Comparison of ENCODE assay signal across 34 cellular contexts in the genomic region with DNA sequence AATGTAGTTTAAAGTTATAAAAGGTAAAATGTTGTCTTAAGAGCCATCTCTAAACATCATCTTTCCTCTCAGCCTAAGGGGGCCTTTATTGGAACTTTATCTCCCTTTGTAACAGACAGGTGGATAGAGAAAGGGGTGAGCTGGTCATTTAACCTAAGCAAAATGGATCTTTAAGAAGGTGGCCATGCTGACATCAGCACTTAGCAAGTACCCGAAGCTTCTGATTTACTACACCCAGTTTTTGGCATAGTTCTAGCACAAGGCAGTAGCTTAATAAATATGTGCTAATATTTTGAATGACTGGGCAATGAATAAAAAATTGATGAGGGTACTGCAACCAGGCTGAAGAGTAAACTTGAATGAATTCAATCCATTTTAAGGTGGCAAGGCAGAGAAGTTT.
"Had no signal": no experiment of that assay in that cellular context is flagged by ENCODE, and none has a peak within 500 bp of the region (broad histone marks: within the 10 kb centered on the region; RNA-seq: fewer than 3 reads in every experiment).

No MANE protein-coding gene starts in this region.

- H3K4me3 ChIP-seq: adrenal gland, ascending aorta, body of pancreas, breast epithelium, cardiac muscle cell had no signal

- H3K9me3 ChIP-seq: adrenal gland, ascending aorta, body of pancreas, breast epithelium had no signal

- ATAC-seq: activated naive CD4-positive, alpha-beta T cell treated with anti-CD3 and anti-CD28 coated beads, Interleukin-2, amount 50 U/mL, for 72 hours; activated naive CD8-positive, alpha-beta T cell treated with anti-CD3 and anti-CD28 coated beads, Interleukin-2, amount 50 U/mL, for 24 hours; activated T-cell treated with anti-CD3 and anti-CD28 coated beads, Interleukin-2, amount 50 U/mL, for 4 hours; activated T-cell treated with anti-CD3 and anti-CD28 coated beads, Interleukin-2, amount 50 U/mL, for 72 hours; activated T-helper 17 cell treated with anti-CD3 and anti-CD28 coated beads, Interleukin-2, amount 50 U/mL, for 72 hours; body of pancreas had no signal

- H3K36me3 ChIP-seq: adrenal gland, ascending aorta, brain microvascular endothelial cell, breast epithelium, cardiac muscle cell had no signal

- H3K27me3 ChIP-seq: adrenal gland, ascending aorta, body of pancreas, brain microvascular endothelial cell, breast epithelium, cardiac muscle cell had no signal

- DNase-seq: activated effector memory CD4-positive, alpha-beta T cell treated with anti-CD3 and anti-CD28 coated beads, Interleukin-2, amount 50 U/mL, for 16 hours; activated effector memory CD4-positive, alpha-beta T cell treated with Interleukin-2 at 50 U/mL for 16 hours; activated gamma-delta T cell; activated gamma-delta T cell treated with Interleukin-2 at 50 U/mL for 16 hours; activated naive CD4-positive, alpha-beta T cell; activated naive CD4-positive, alpha-beta T cell treated with anti-CD3 and anti-CD28 coated beads for 36 hours; activated naive CD4-positive, alpha-beta T cell treated with anti-CD3 and anti-CD28 coated beads, Interleukin-2, amount 10 ng/mL, durations not matched to agents 7 days and 5 days; activated naive CD4-positive, alpha-beta T cell treated with anti-CD3 and anti-CD28 coated beads, Interleukin-2, amount 50 U/mL, for 16 hours; activated naive CD4-positive, alpha-beta T cell treated with Interleukin-2 at 50 U/mL for 16 hours; activated naive CD8-positive, alpha-beta T cell treated with anti-CD3 and anti-CD28 coated beads for 36 hours; activated naive CD8-positive, alpha-beta T cell treated with anti-CD3 and anti-CD28 coated beads, Interleukin-2, amount 10 ng/mL, durations not matched to agents 7 days and 5 days; activated naive CD8-positive, alpha-beta T cell treated with anti-CD3 and anti-CD28 coated beads, Interleukin-2, amount 50 U/mL, for 24 hours; activated T-cell treated with anti-CD3 and anti-CD28 coated beads, Interleukin-2, amount 50 U/mL, for 1 hour; activated T-cell treated with anti-CD3 and anti-CD28 coated beads, Interleukin-2, amount 50 U/mL, for 24 hours; activated T-cell treated with anti-CD3 and anti-CD28 coated beads, Interleukin-2, amount 50 U/mL, for 4 hours; activated T-cell treated with anti-CD3 and anti-CD28 coated beads, Interleukin-2, amount 50 U/mL, for 48 hours; activated T-cell treated with anti-CD3 and anti-CD28 coated beads, Interleukin-2, amount 50 U/mL, for 72 hours; adrenal gland; amniotic stem cell; amygdala; anterior cingulate cortex; aorta; body of pancreas; brain microvascular endothelial cell; caudate nucleus; central memory CD4-positive, alpha-beta T cell; cerebellar nuclear complex had no signal

- H3K27ac ChIP-seq: adrenal gland, ascending aorta, body of pancreas, brain microvascular endothelial cell, breast epithelium, cardiac muscle cell had no signal

- FAIRE-seq: astrocyte, bronchial epithelial cell had no signal

- H3K4me1 ChIP-seq: adrenal gland, ascending aorta, body of pancreas, breast epithelium had no signal
